Comparison of ENCODE assay signal across 1 cellular context in the genomic region with DNA sequence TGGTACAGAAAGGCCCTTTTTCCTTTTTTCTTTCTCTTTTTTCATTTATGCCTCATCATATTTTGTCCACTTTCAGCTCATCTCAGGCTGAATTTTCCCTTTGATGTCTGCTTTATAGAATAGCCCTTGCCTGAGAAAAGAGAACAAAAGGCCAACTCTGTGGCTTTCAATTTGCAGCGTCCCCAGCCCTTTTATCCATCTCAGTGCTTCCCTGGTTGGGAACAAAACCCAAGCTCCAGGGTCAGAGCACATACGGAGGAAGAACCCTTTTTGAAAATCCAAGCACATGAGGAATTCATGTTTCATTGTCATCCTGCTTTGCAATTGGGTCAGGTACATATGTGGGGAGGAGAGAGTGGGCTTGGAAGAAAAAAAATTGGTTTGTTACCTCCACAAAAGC.
A peak's percentile ranks its signal among the peaks of the same experiment; 100 is the strongest.
TF ChIP-seq lines count a peak whose summit lies in the region.

No MANE protein-coding gene starts in this region.

TF ChIP-seq in GM12878, 131 proteins besides CTCF, POLR2A, EP300 and RAD21 (continued from another document):
- TF ChIP-seq, protein P1, sequence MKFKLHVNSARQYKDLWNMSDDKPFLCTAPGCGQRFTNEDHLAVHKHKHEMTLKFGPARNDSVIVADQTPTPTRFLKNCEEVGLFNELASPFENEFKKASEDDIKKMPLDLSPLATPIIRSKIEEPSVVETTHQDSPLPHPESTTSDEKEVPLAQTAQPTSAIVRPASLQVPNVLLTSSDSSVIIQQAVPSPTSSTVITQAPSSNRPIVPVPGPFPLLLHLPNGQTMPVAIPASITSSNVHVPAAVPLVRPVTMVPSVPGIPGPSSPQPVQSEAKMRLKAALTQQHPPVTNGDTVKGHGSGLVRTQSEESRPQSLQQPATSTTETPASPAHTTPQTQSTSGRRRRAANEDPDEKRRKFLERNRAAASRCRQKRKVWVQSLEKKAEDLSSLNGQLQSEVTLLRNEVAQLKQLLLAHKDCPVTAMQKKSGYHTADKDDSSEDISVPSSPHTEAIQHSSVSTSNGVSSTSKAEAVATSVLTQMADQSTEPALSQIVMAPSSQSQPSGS (IDR thresholded peaks at IDR 0.05; ENCODE audit: low read length): peak; percentile 15; the same call in 1 of the 2 replicates
- TF ChIP-seq KAT2A (conservative IDR thresholded peaks at IDR 0.05; ENCODE audit: control insufficient read depth, low read depth, low read length) (no peak), IRF3 (IDR thresholded peaks at IDR 0.05) (no peak), SIN3A (IDR thresholded peaks at IDR 0.05; ENCODE audit: low read depth, low read length) (no peak), KDM1A (IDR thresholded peaks at IDR 0.05; ENCODE audit: borderline replicate concordance) (no peak)
